8 cellular contexts compared by ENCODE assay signal in genomic region chr6:99603421-99604160, GRCh38. TPM values are rescaled to one million over a fixed set of nuclear protein-coding genes. Genes with fewer than 3 reads are reported as not detected.
A peak's percentile ranks its signal among the peaks of the same experiment; 100 is the strongest.
DNase-seq lines count a peak whose midpoint lies in the region; ATAC-seq, FAIRE-seq and TF ChIP-seq lines count a peak whose summit lies in the region.

No MANE protein-coding gene starts in this region.

- H3K56ac ChIP-seq in H1 (replicated peaks; ENCODE audit: insufficient read length, low read depth, low read length): no peak overlapping the region

- H3K36me3 Mint-ChIP-seq in natural killer cell: no peaks in the 10 kb centered on the region

- intact Hi-C loops in natural killer cell (cut with micrococcal nuclease): loop anchor here (2.0 kb wide), 1 partner anchor 13 kb away; no protein-coding TSS in a partner anchor

- H3K4me3 Mint-ChIP-seq in natural killer cell: peak overlapping the region; percentile 80

- no peak for TF ChIP-seq EP300 in H1 (IDR thresholded peaks at IDR 0.05; ENCODE audit: borderline replicate concordance in 1 of 2, low read depth in 2 of 2, low read length in 2 of 2)

- H2BK20ac ChIP-seq in H1 (ENCODE audit: low read length): no peak overlapping the region

- no peaks in the 10 kb centered on the region for H3K79me2 ChIP-seq in H1 (ENCODE audit: control insufficient read depth in 1 of 2, insufficient read depth in 2 of 2, low read length in 2 of 2)

- no peak overlapping the region for H3K4ac ChIP-seq in H1 (replicated peaks; ENCODE audit: insufficient read length, low read depth, low read length)

- no peak overlapping the region for H4K91ac ChIP-seq in H1 (replicated peaks; ENCODE audit: insufficient read length, low read length)

- H3K9ac ChIP-seq in H1 (replicated peaks in 1 of 4; ENCODE audit: extremely low read depth in 1 of 4, low read depth in 3 of 4, low read length in 3 of 4): no peak overlapping the region

- H3K27me3 Mint-ChIP-seq in natural killer cell (ENCODE audit: low read depth in 2 of 2): peaks cover 80 to 94% of the 10 kb centered on the region in 2 donors

- ATAC-seq in GM21381 (IDR thresholded peaks at IDR 0.05; ENCODE audit: unreplicated experiment): peak; percentile 42
- ATAC-seq in natural killer cell: peak; percentile 31 to 59 (median 46)
- no peak for ATAC-seq in HG02938 (IDR thresholded peaks at IDR 0.05; ENCODE audit: unreplicated experiment)

- H3K4me3 ChIP-seq in H1 (ENCODE audit: extremely low read depth in 1 of 4, insufficient read depth in 2 of 4, low read depth in 3 of 4, low read length in 4 of 4): peak overlapping the region in 3 of 4 experiments; percentile 22 to 53 (median 26); a peak in 6 of 8 replicates

- H2BK12ac ChIP-seq in H1 (ENCODE audit: low read depth, low read length): no peak overlapping the region

- no peak for FAIRE-seq in H1 (lab: Jason Lieb, UNC)
- no peak for FAIRE-seq in frontal cortex (lab: Jason Lieb, UNC)

- H3K4me2 ChIP-seq in H1 (ENCODE audit: insufficient read depth in 1 of 2, low read depth in 2 of 2, low read length in 2 of 2): peak overlapping the region; percentile 58 to 69

- H3K4me1 Mint-ChIP-seq in natural killer cell: peaks cover 34 to 35% of the 10 kb centered on the region in 2 donors

- no peak overlapping the region for H3K14ac ChIP-seq in H1 (ENCODE audit: insufficient read length)

- peak overlapping the region; percentile 57; the same call in 1 of the 2 replicates for H2AFZ ChIP-seq in H1 (ENCODE audit: low read length)

- no peaks in the 10 kb centered on the region for H3K79me1 ChIP-seq in H1 (ENCODE audit: low read depth, low read length)

- H3K18ac ChIP-seq in H1 (ENCODE audit: extremely low read depth, low read length): no peak overlapping the region

- no peaks in the 10 kb centered on the region for H3K9me3 Mint-ChIP-seq in natural killer cell

- H3K23ac ChIP-seq in H1 (ENCODE audit: insufficient read length): no peak overlapping the region

- no peak overlapping the region for H2BK5ac ChIP-seq in H1 (ENCODE audit: low read depth, low read length)

- no peak for TF ChIP-seq RAD21 in H1 (IDR thresholded peaks at IDR 0.05 in 1 of 2, conservative IDR thresholded peaks at IDR 0.05 in 1 of 2; ENCODE audit: low read depth in 2 of 2, low read length in 2 of 2)

- peaks cover 16 to 29% of the 10 kb centered on the region in 2 experiments for H4K20me1 ChIP-seq in H1 (replicated peaks in 1 of 2; ENCODE audit: control insufficient read depth in 1 of 2, insufficient read depth in 2 of 2, low read length in 2 of 2)

- H3K27ac ChIP-seq in H1 (ENCODE audit: low read depth, low read length): no peak overlapping the region

- H3K36me3 ChIP-seq in H1 (ENCODE audit: control insufficient read depth in 2 of 4, insufficient read depth in 4 of 4, low read length in 3 of 4): no peaks in the 10 kb centered on the region; a peak in 1 of 8 replicates

- no peak overlapping the region for H4K5ac ChIP-seq in H1 (ENCODE audit: insufficient read length, low read depth, low read length)

- whole genome bisulfite sequencing in H1 (ENCODE audit: extremely low coverage in 1 of 2, insufficient coverage in 1 of 2, insufficient read length in 1 of 2, insufficient replicate concordance in 2 of 2, low coverage in 1 of 2, low lambda C conversion rate in 2 of 2, missing lambda C conversion rate in 1 of 2), 2 experiments: 2% methylated on average over 52 of the region's 55 CpGs; no CpG with 5 or more reads in 1 of the 2 experiments

- H3K4me1 ChIP-seq in H1 (replicated peaks in 1 of 4; ENCODE audit: control insufficient read depth in 3 of 4, insufficient read depth in 4 of 4, low read length in 3 of 4): peaks cover 0 to 26% (median 9%) of the 10 kb centered on the region in 4 experiments; a peak in 5 of 7 replicates

- no peak overlapping the region for H2AK5ac ChIP-seq in H1 (ENCODE audit: low read depth, low read length)

- TF ChIP-seq POLR2A in H1 (IDR thresholded peaks at IDR 0.05; ENCODE audit: control extremely low read depth in 1 of 2, low read depth in 2 of 2, low read length in 2 of 2): no peak

- DNase-seq in COR-L47 (lab: John Stamatoyannopoulos, UW): peak; percentile 44
- DNase-seq in NCI-H524 (lab: John Stamatoyannopoulos, UW): peak; percentile 68 to 83
- DNase-seq in H1 (ENCODE audit: low read depth in 1 of 2, low spot score in 2 of 2): peak in 1 of 2 experiments; percentile 89
- DNase-seq in natural killer cell: no peak
- DNase-seq in frontal cortex (ENCODE audit: low spot score in 2 of 2): no peak
- DNase-seq in NCI-H510A (lab: John Stamatoyannopoulos, UW): no peak

- TF ChIP-seq CTCF in H1 (IDR thresholded peaks at IDR 0.05; ENCODE audit: control extremely low read depth in 1 of 3, insufficient read depth in 1 of 3, low read depth in 1 of 3, low read length in 3 of 3): no peak
- no peak for TF ChIP-seq CTCF in natural killer cell (IDR thresholded peaks at IDR 0.05)

- no peaks in the 10 kb centered on the region; the same call in 1 of the 2 replicates for H3K23me2 ChIP-seq in H1 (ENCODE audit: low read depth, low read length)

- H3K27me3 ChIP-seq in H1 (replicated peaks in 1 of 4; ENCODE audit: control insufficient read depth in 3 of 4, extremely low read depth in 1 of 4, insufficient read depth in 3 of 4, low read length in 3 of 4): peaks cover 89 to 98% (median 91%) of the 10 kb centered on the region in 4 experiments

- CTCF ChIA-PET in H1 (lab: Charles Lee; ENCODE audit: partially characterized antibody): interaction anchor here (0.8 to 2.9 kb wide), 9 partner anchors 9 to 143 kb away, joined by 3 to 15 read pairs (median 3); no protein-coding TSS in a partner anchor

- H3K9me3 ChIP-seq in H1 (ENCODE audit: insufficient read depth in 2 of 2, low read depth in 1 of 2, low read length in 1 of 2): no peaks in the 10 kb centered on the region

- POLR2A ChIA-PET in H1 (lab: Charles Lee; ENCODE audit: partially characterized antibody): interaction anchor here (1.2 to 2.3 kb wide), 5 partner anchors 10 to 853 kb away, joined by 3 to 12 read pairs (median 4); partner anchors contain the start of gene CCNC

- H3K27ac Mint-ChIP-seq in natural killer cell: no peak overlapping the region

- H4K8ac ChIP-seq in H1 (ENCODE audit: extremely low read depth, insufficient read depth, low read length): no peak overlapping the region

- no peak overlapping the region for H2BK120ac ChIP-seq in H1 (replicated peaks; ENCODE audit: low read depth, low read length)

- H2BK15ac ChIP-seq in H1 (ENCODE audit: low read length): no peak overlapping the region

TF ChIP-seq in H1, 55 proteins besides CTCF, POLR2A, EP300 and RAD21 (continues in another document):
- TF ChIP-seq TBP (IDR thresholded peaks at IDR 0.05; ENCODE audit: low read depth, low read length) (peak; percentile 35; the same call in 1 of the 2 replicates), ATF2 (IDR thresholded peaks at IDR 0.05; ENCODE audit: low read length) (no peak), TAF1 (IDR thresholded peaks at IDR 0.05; ENCODE audit: low read depth, low read length) (no peak), BRCA1 (IDR thresholded peaks at IDR 0.05; ENCODE audit: low read depth, low read length) (no peak), HDAC2 (IDR thresholded peaks at IDR 0.05; ENCODE audit: borderline replicate concordance in 1 of 2, low read depth in 2 of 2, low read length in 2 of 2) (peak in 1 of 2 experiments; percentile 37; a peak in 1 of 4 replicates), POU5F1 (IDR thresholded peaks at IDR 0.05; ENCODE audit: low read depth, low read length) (no peak), CBX8 (IDR thresholded peaks at IDR 0.05; ENCODE audit: borderline replicate concordance, low read depth, low read length) (no peak; the same call in 1 of the 2 replicates), SUZ12 (IDR thresholded peaks at IDR 0.05; ENCODE audit: low read length) (peak; percentile 56)
- TF ChIP-seq, protein P1, sequence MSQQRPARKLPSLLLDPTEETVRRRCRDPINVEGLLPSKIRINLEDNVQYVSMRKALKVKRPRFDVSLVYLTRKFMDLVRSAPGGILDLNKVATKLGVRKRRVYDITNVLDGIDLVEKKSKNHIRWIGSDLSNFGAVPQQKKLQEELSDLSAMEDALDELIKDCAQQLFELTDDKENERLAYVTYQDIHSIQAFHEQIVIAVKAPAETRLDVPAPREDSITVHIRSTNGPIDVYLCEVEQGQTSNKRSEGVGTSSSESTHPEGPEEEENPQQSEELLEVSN (IDR thresholded peaks at IDR 0.05): peak; percentile 83

RNA-seq across cellular contexts. Expression of gene PRDM13, which starts 3.0 kb away (rescaled TPM):
- 0.09 and 0.13 TPM in 2 replicates for total RNA-seq in H1 (2021; fragmentation: NEBNext Ultra II Directional; extraction: Animal tissue kit (Norgen Biotek cat#: 25700))
- polyA plus RNA-seq in H1 (2011; rRNA removed): 0.05 and 0.06 TPM in 2 replicates
- 0.10 TPM for polyA plus RNA-seq in H1 (2011; cell fraction: cytosol; rRNA removed)
- polyA plus RNA-seq in H1 (2011; cell fraction: nucleus; rRNA removed): 0.03 TPM
- 0.07 to 0.10 TPM in 2 of 4 replicates, not detected in the others for polyA plus RNA-seq in H1 (2012, experiment 1 of 2)
- polyA plus RNA-seq in H1 (2012, experiment 2 of 2): 0.16 TPM
- polyA plus RNA-seq in H1 (2013, experiment 1 of 2): 0.10 TPM
- polyA plus RNA-seq in H1 (2013, experiment 2 of 2): 0.13 TPM
- polyA minus RNA-seq in H1 (2011; rRNA and poly(A)+ RNA removed): 0.05 TPM in 1 of 2 replicates, not detected in the other
- polyA minus RNA-seq in H1 (2011; cell fraction: cytosol; rRNA and poly(A)+ RNA removed): not detected
- 0.30 TPM for polyA minus RNA-seq in H1 (2011; cell fraction: nucleus; rRNA and poly(A)+ RNA removed)
- not detected for total RNA-seq in natural killer cell
- not detected for total RNA-seq in frontal cortex

RNA-seq across cellular contexts. Expression of gene CCNC, which starts 35.1 kb away (rescaled TPM):
- total RNA-seq in H1 (2021; fragmentation: NEBNext Ultra II Directional; extraction: Animal tissue kit (Norgen Biotek cat#: 25700)): 94.5 and 107 TPM in 2 replicates
- polyA plus RNA-seq in H1 (2011; rRNA removed): 20.1 and 45.4 TPM in 2 replicates
- polyA plus RNA-seq in H1 (2011; cell fraction: cytosol; rRNA removed): 53.2 TPM
- polyA plus RNA-seq in H1 (2011; cell fraction: nucleus; rRNA removed): 18.5 TPM
- polyA plus RNA-seq in H1 (2012, experiment 1 of 2): 45.0 to 56.3 TPM (median 50.3 TPM) in 4 replicates
- polyA plus RNA-seq in H1 (2012, experiment 2 of 2): 10.3 TPM
- polyA plus RNA-seq in H1 (2013, experiment 1 of 2): 59.4 TPM
- 57.2 TPM for polyA plus RNA-seq in H1 (2013, experiment 2 of 2)
- 100.0 and 164 TPM in 2 replicates for polyA minus RNA-seq in H1 (2011; rRNA and poly(A)+ RNA removed)
- polyA minus RNA-seq in H1 (2011; cell fraction: cytosol; rRNA and poly(A)+ RNA removed): 66.6 TPM
- 52.5 TPM for polyA minus RNA-seq in H1 (2011; cell fraction: nucleus; rRNA and poly(A)+ RNA removed)
- 10 to 100 TPM; 46.9 to 58.3 (median 52.5) TPM for total RNA-seq in natural killer cell
- total RNA-seq in frontal cortex: 92.1 TPM

Comparison
In these comparisons a context has a peak if more than half of its experiments do, and no peak if none do; other contexts are left out.
1. DNase-seq: peak in COR-L47 (single experiment) and NCI-H524 (2 of 2); none in natural killer cell (single experiment), frontal cortex (0 of 2) and NCI-H510A (single experiment).